Comparison of ENCODE assay signal across 26 cellular contexts in the genomic region with DNA sequence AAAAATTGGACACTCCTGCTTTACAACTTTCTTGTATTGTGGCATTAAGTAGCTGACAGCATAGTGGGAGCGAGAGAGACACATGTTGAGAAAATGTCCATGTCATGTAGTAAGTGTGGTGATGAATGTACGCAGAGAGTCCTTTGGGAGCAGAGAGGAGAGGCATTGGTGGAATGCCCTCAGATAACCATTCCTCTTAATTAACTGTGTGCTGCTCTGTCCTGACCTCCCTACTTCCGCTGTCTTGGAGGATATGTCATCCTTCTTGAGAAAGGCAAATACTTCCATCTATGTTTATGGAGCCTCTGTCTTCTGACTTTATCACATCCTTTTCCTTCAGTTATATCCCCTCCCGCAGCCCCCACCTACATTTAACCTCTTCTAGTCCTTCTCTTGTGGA. TPM values are rescaled to one million over a fixed set of nuclear protein-coding genes. Genes with fewer than 3 reads are reported as not detected.
DNase-seq lines count a peak whose midpoint lies in the region; ATAC-seq, FAIRE-seq and TF ChIP-seq lines count a peak whose summit lies in the region.
"Had no signal": no experiment of that assay in that cellular context is flagged by ENCODE, and none has a peak within 500 bp of the region (broad histone marks: within the 10 kb centered on the region; RNA-seq: fewer than 3 reads in every experiment).

No MANE protein-coding gene starts in this region.

- TF ChIP-seq EP300 in HepG2 (IDR thresholded peaks at IDR 0.05; ENCODE audit: low read depth in 2 of 2, low read length in 2 of 2) (no peak), HepG2 (CRISPR knock-in tag; IDR thresholded peaks at IDR 0.05; ENCODE audit: borderline replicate concordance) (no peak)

- no peak for TF ChIP-seq RAD21 in liver (IDR thresholded peaks at IDR 0.05)
- TF ChIP-seq RAD21 in HepG2 (CRISPR knock-in tag; IDR thresholded peaks at IDR 0.05): no peak

- POLR2A ChIA-PET in HepG2 (lab: Yijun Ruan, JAX): no interaction called here

- TF ChIP-seq POLR2A in HepG2 (IDR thresholded peaks at IDR 0.05; ENCODE audit: insufficient read depth in 1 of 2, low read depth in 2 of 2, low read length in 2 of 2): no peak
- no peak for TF ChIP-seq POLR2A in right lobe of liver (IDR thresholded peaks at IDR 0.05)
- TF ChIP-seq POLR2A in esophagus squamous epithelium (IDR thresholded peaks at IDR 0.05): no peak

- no peaks in the 10 kb centered on the region for H3K27me3 ChIP-seq in liver (ENCODE audit: control insufficient read depth in 4 of 4, insufficient read depth in 4 of 4, low read length in 3 of 4)
- H3K27me3 ChIP-seq in HepG2 (ENCODE audit: control insufficient read depth in 1 of 2, insufficient read depth in 2 of 2, low read length in 2 of 2): no peaks in the 10 kb centered on the region; a peak in 1 of 5 replicates
- H3K27me3 ChIP-seq in right lobe of liver: no peaks in the 10 kb centered on the region
- H3K27me3 ChIP-seq in esophagus squamous epithelium: no peaks in the 10 kb centered on the region
- H3K27me3 ChIP-seq: BE2C; BLaER1 treated with 17β-estradiol and CSF1 and Interleukin-3, amounts not matched to agents 10 nM and 100 nM had no signal

- H3K9ac ChIP-seq in liver (ENCODE audit: low read depth in 1 of 2, low read length in 2 of 2) (no peak overlapping the region), HepG2 (ENCODE audit: insufficient read depth, low read depth, low read length) (no peak overlapping the region)
- H3K9ac ChIP-seq: BLaER1 treated with 17β-estradiol and CSF1 and Interleukin-3, amounts not matched to agents 10 nM and 100 nM had no signal

- BruUV-seq in HepG2 (replicated peaks; lab: Mats Ljungman, UMichigan): no TSS peak

- H3K4me3 Mint-ChIP-seq in nephron progenitor cell: no peak overlapping the region
- H3K4me3 Mint-ChIP-seq: CD14-positive monocyte; CD4-positive, alpha-beta T cell; HFFc6 had no signal

- H3K27ac ChIP-seq in liver (ENCODE audit: low read depth in 1 of 2, low read length in 2 of 2) (no peak overlapping the region), HepG2 (ENCODE audit: extremely low read length, insufficient read depth, low read length) (no peak overlapping the region), right lobe of liver (no peak overlapping the region), esophagus squamous epithelium (no peak overlapping the region)
- H3K27ac ChIP-seq: A549; BLaER1 treated with 17β-estradiol and CSF1 and Interleukin-3, amounts not matched to agents 10 nM and 100 nM had no signal

- no peak for ATAC-seq in HepG2
- ATAC-seq in right lobe of liver: peak; percentile 23 to 58 (median 34)
- no peak for ATAC-seq in GM19035 (IDR thresholded peaks at IDR 0.05; ENCODE audit: unreplicated experiment)
- ATAC-seq: A549, GM12878 had no signal

- TF ChIP-seq CTCF in liver (IDR thresholded peaks at IDR 0.05; ENCODE audit: low read depth, low read length, missing input control) (no peak), HepG2 (CRISPR knock-in tag; IDR thresholded peaks at IDR 0.05) (no peak), right lobe of liver (IDR thresholded peaks at IDR 0.05) (no peak), nephron progenitor cell (IDR thresholded peaks at IDR 0.05) (no peak), esophagus squamous epithelium (IDR thresholded peaks at IDR 0.05) (no peak)

- peaks cover 9% of the 10 kb centered on the region for H3K4me1 Mint-ChIP-seq in nephron progenitor cell

- H3K27me3 Mint-ChIP-seq in nephron progenitor cell (ENCODE audit: low read depth, poor library complexity): no peaks in the 10 kb centered on the region
- H3K27me3 Mint-ChIP-seq: CD4-positive, alpha-beta T cell had no signal

- intact Hi-C loops in HepG2 (cut with micrococcal nuclease; ENCODE audit: unreplicated experiment): no loop called here
- intact Hi-C loops in right lobe of liver (cut with DNase I): no loop called here
- intact Hi-C loops in esophagus squamous epithelium (cut with DNase I): no loop called here

- H3K9me3 ChIP-seq in liver (ENCODE audit: control insufficient read depth in 4 of 4, low read length in 3 of 4) (no peaks in the 10 kb centered on the region), HepG2 (ENCODE audit: low read length) (no peaks in the 10 kb centered on the region), right lobe of liver (no peaks in the 10 kb centered on the region), esophagus squamous epithelium (no peaks in the 10 kb centered on the region)
- H3K9me3 ChIP-seq: A549; BE2C; BLaER1 treated with 17β-estradiol and CSF1 and Interleukin-3, amounts not matched to agents 10 nM and 100 nM; Caco-2; HAP-1 had no signal

- no peak overlapping the region for H2AFZ ChIP-seq in HepG2 (ENCODE audit: low read length)

- CTCF ChIA-PET in HepG2 (lab: Yijun Ruan, JAX; ENCODE audit: low intra/inter-chr PET ratio, low total read pairs): no interaction called here

- 86% methylated on average over 4 of the region's 4 CpGs for WGBS in liver
- 98% methylated on average over 4 of the region's 4 CpGs for WGBS in HepG2 (ENCODE audit: low lambda C conversion rate)
- 72% methylated on average over 3 of the region's 4 CpGs for WGBS in right lobe of liver (ENCODE audit: insufficient coverage, low coverage, low lambda C conversion rate, missing lambda C conversion rate)
- 74 to 88% methylated on average over 4 of the region's 4 CpGs for WGBS in esophagus squamous epithelium, 2 donors

- in situ Hi-C loops in HepG2 (cut with HindIII; ENCODE audit: extremely low pct_ligation_motif_present, low pct_unique_long_range_greater_than_20kb): no loop called here

- H3K36me3 ChIP-seq in liver (ENCODE audit: control insufficient read depth in 4 of 4, insufficient read depth in 3 of 4, low read depth in 1 of 4, low read length in 3 of 4) (peaks cover 2 to 45% (median 40%) of the 10 kb centered on the region in 4 donors), HepG2 (replicated peaks in 1 of 2; ENCODE audit: control insufficient read depth in 1 of 2, insufficient read depth in 2 of 2, low read length in 2 of 2) (peaks cover 7 to 59% of the 10 kb centered on the region in 2 experiments), right lobe of liver (peaks cover 0 to 64% (median 29%) of the 10 kb centered on the region in 4 donors), esophagus squamous epithelium (peaks cover 0 to 88% (median 0%) of the 10 kb centered on the region in 3 donors)
- H3K36me3 ChIP-seq: BE2C had no signal

- peaks cover 8% of the 10 kb centered on the region for H3K9me3 Mint-ChIP-seq in nephron progenitor cell
- H3K9me3 Mint-ChIP-seq: HFFc6 had no signal

- no peak for DNase-seq in HepG2 (ENCODE audit: low spot score)
- no peak for DNase-seq in right lobe of liver
- DNase-seq in nephron progenitor cell: no peak
- peak; percentile 17 for DNase-seq in retina
- no peak for DNase-seq in medulla oblongata (ENCODE audit: extremely low spot score)
- no peak for DNase-seq in esophagus squamous epithelium (lab: John Stamatoyannopoulos, UW)
- DNase-seq: 8988T; ACHN; AML-193; BE2C; Caco-2; CD4-positive, alpha-beta T cell; DMS153; DMS79; EL; GDM1; GOT3; HFFc6 had no signal

- no peaks in the 10 kb centered on the region for H4K20me1 ChIP-seq in HepG2 (ENCODE audit: insufficient read depth, low read length)
- H4K20me1 ChIP-seq: BLaER1 treated with 17β-estradiol and CSF1 and Interleukin-3, amounts not matched to agents 10 nM and 100 nM had no signal

- H3K4me3 ChIP-seq in liver (ENCODE audit: low read depth in 1 of 3, low read length in 3 of 3): no peak overlapping the region
- H3K4me3 ChIP-seq in HepG2 (replicated peaks in 1 of 3; ENCODE audit: insufficient read depth in 1 of 3, low read depth in 2 of 3, low read length in 3 of 3): no peak overlapping the region
- no peak overlapping the region for H3K4me3 ChIP-seq in right lobe of liver
- H3K4me3 ChIP-seq in esophagus squamous epithelium: no peak overlapping the region
- H3K4me3 ChIP-seq: A549; BLaER1 treated with 17β-estradiol and CSF1 and Interleukin-3, amounts not matched to agents 10 nM and 100 nM; GM12878; HAP-1 had no signal

- H3K4me1 ChIP-seq in liver (ENCODE audit: control insufficient read depth in 4 of 4, insufficient read depth in 4 of 4, low read length in 3 of 4): no peaks in the 10 kb centered on the region
- H3K4me1 ChIP-seq in HepG2 (ENCODE audit: insufficient read depth, low read length): no peaks in the 10 kb centered on the region
- no peaks in the 10 kb centered on the region for H3K4me1 ChIP-seq in right lobe of liver
- H3K4me1 ChIP-seq in esophagus squamous epithelium: no peaks in the 10 kb centered on the region
- H3K4me1 ChIP-seq: A549, BE2C, Caco-2 had no signal

- no peaks in the 10 kb centered on the region for H3K79me2 ChIP-seq in HepG2 (ENCODE audit: insufficient read depth, low read length)

- H3K4me2 ChIP-seq in HepG2 (ENCODE audit: low read depth, low read length): no peak overlapping the region
- H3K4me2 ChIP-seq: A549 had no signal

- peaks cover 80% of the 10 kb centered on the region for H3K36me3 Mint-ChIP-seq in nephron progenitor cell (ENCODE audit: low read depth)

- no peak for FAIRE-seq in HepG2 (lab: Jason Lieb, UNC)
- FAIRE-seq: A549, GM12878, H54 had no signal

- H3K27ac Mint-ChIP-seq in nephron progenitor cell: peak overlapping the region; percentile 46
- H3K27ac Mint-ChIP-seq: CD4-positive, alpha-beta T cell; HFFc6 had no signal

RNA-seq across cellular contexts. Expression of a gene that starts 38.4 kb away (rescaled TPM):
- total RNA-seq in liver: 1 to 10 TPM; 1.0 to 2.7 TPM
- polyA plus RNA-seq in liver: 1 to 10 TPM; 1.1 to 1.6 TPM
- 3.4 and 9.0 TPM in 2 replicates for total RNA-seq in HepG2 (2016; rRNA removed; fragmentation: Illumina TruSeq; extraction: Trizol)
- 1.4 and 1.6 TPM in 2 replicates for total RNA-seq in HepG2 (2016; cell fraction: cytosol; rRNA removed; fragmentation: Illumina TruSeq; extraction: Trizol; ENCODE audit: low read depth)
- 2.9 and 7.7 TPM in 2 replicates for total RNA-seq in HepG2 (2016; cell fraction: insoluble cytoplasmic fraction; rRNA removed; fragmentation: Illumina TruSeq; extraction: Trizol)
- 3.7 and 3.9 TPM in 2 replicates for total RNA-seq in HepG2 (2016; cell fraction: membrane; rRNA removed; fragmentation: Illumina TruSeq; extraction: Trizol)
- total RNA-seq in HepG2 (2016; cell fraction: nucleus; rRNA removed; fragmentation: Illumina TruSeq; extraction: Trizol): 10.1 and 10.5 TPM in 2 replicates
- polyA plus RNA-seq in HepG2 (2011; rRNA removed): 5.8 and 6.6 TPM in 2 replicates
- 3.0 and 4.3 TPM in 2 replicates for polyA plus RNA-seq in HepG2 (2011; cell fraction: cytosol; rRNA removed)
- 7.5 and 9.6 TPM in 2 replicates for polyA plus RNA-seq in HepG2 (2011; cell fraction: nucleus; rRNA removed)
- polyA plus RNA-seq in HepG2 (2012): 4.0 and 4.2 TPM in 2 replicates
- 0.70 and 0.80 TPM in 2 replicates for polyA plus RNA-seq in HepG2 (2016; cell fraction: cytosol; fragmentation: Illumina TruSeq; extraction: Trizol; ENCODE audit: low read depth)
- polyA plus RNA-seq in HepG2 (2016; cell fraction: insoluble cytoplasmic fraction; fragmentation: Illumina TruSeq; extraction: Trizol; ENCODE audit: low read depth): 2.8 and 3.5 TPM in 2 replicates
- 1.1 and 1.3 TPM in 2 replicates for polyA plus RNA-seq in HepG2 (2016; cell fraction: membrane; fragmentation: Illumina TruSeq; extraction: Trizol; ENCODE audit: low read depth)
- 23.2 and 27.8 TPM in 2 replicates for polyA plus RNA-seq in HepG2 (2016; cell fraction: nucleus; fragmentation: Illumina TruSeq; extraction: Trizol; ENCODE audit: insufficient read depth, low read depth)
- polyA minus RNA-seq in HepG2 (2011; rRNA and poly(A)+ RNA removed; ENCODE audit: low replicate concordance): 5.0 and 22.4 TPM in 2 replicates
- 2.5 and 3.2 TPM in 2 replicates for polyA minus RNA-seq in HepG2 (2011; cell fraction: cytosol; rRNA and poly(A)+ RNA removed)
- 4.8 and 6.8 TPM in 2 replicates for polyA minus RNA-seq in HepG2 (2011; cell fraction: nucleus; rRNA and poly(A)+ RNA removed)
- 1 to 10 TPM in 4 of 6 experiments, under 1 TPM in 2; 0.79 to 6.8 (median 2.6) TPM for total RNA-seq in right lobe of liver
- 100 to 1,000 TPM in 1 of 4 donors, 10 to 100 TPM in 3; 38.9 to 144 (median 59.5) TPM for total RNA-seq in esophagus squamous epithelium
- total RNA-seq: CD4-positive, alpha-beta T cell had no signal

Comparison
In these comparisons a context has a peak if more than half of its experiments do, and no peak if none do; other contexts are left out.
1. ATAC-seq: peak in right lobe of liver (4 of 4); none in HepG2 (single experiment) and GM19035 (single experiment).